Comparison of ENCODE assay signal across 31 cellular contexts in the genomic region with DNA sequence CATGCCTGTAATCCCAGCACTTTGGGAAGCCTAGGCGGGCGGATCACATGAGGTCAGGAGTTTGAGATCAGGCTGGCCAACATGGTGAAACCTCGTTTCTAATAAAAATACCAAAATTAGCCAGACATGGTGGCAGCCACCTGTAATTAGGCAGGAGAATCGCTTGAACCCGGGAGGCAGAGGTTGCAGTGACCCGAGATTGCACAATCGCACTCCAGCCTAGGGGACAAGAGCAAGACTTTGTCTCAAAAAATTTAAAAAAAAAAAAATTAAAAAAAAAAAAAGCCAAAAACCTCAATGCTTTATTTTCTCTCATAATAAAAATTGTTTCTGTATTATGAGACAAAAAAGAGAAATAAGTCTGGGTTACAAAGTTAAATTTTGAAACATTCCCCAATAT.
"Had no signal": no experiment of that assay in that cellular context is flagged by ENCODE, and none has a peak within 500 bp of the region (broad histone marks: within the 10 kb centered on the region; RNA-seq: fewer than 3 reads in every experiment).

No MANE protein-coding gene starts in this region.

- H3K27ac ChIP-seq: adrenal gland, body of pancreas, esophagus muscularis mucosa, foreskin keratinocyte, gastroesophageal sphincter, heart right ventricle, hepatocyte had no signal

- FAIRE-seq: colon had no signal

- H3K4me1 ChIP-seq: body of pancreas, esophagus muscularis mucosa, foreskin keratinocyte, gastroesophageal sphincter, heart right ventricle had no signal

- H3K4me2 ChIP-seq: hepatocyte had no signal

- ATAC-seq: activated CD4-positive, alpha-beta T cell treated with anti-CD3 and anti-CD28 coated beads for 36 hours; activated CD8-positive, alpha-beta memory T cell treated with anti-CD3 and anti-CD28 coated beads, Interleukin-2, amount 10 ng/mL, durations not matched to agents 7 days and 5 days; activated CD8-positive, alpha-beta T cell treated with anti-CD3 and anti-CD28 coated beads, Interleukin-2, amount 10 ng/mL, durations not matched to agents 7 days and 5 days; activated naive CD8-positive, alpha-beta T cell treated with anti-CD3 and anti-CD28 coated beads, Interleukin-2, amount 50 U/mL, for 24 hours; body of pancreas; effector memory CD8-positive, alpha-beta T cell; foreskin keratinocyte; gastroesophageal sphincter; heart right ventricle had no signal

- H3K4me3 ChIP-seq: adrenal gland, body of pancreas, esophagus muscularis mucosa, gastroesophageal sphincter, heart right ventricle, hepatocyte had no signal

- H2AFZ ChIP-seq: hepatocyte had no signal

- DNase-seq: activated CD4-positive, alpha-beta memory T cell treated with anti-CD3 and anti-CD28 coated beads for 36 hours; activated CD4-positive, alpha-beta T cell treated with anti-CD3 and anti-CD28 coated beads for 36 hours; activated CD4-positive, alpha-beta T cell treated with anti-CD3 and anti-CD28 coated beads, Interleukin-2, amount 10 ng/mL, durations not matched to agents 24 days and 14 days; activated CD4-positive, CD25-positive, alpha-beta regulatory T cell; activated CD4-positive, CD25-positive, alpha-beta regulatory T cell treated with anti-CD3 and anti-CD28 coated beads, Interleukin-2, amount 50 U/mL, for 72 hours; activated CD8-positive, alpha-beta memory T cell treated with anti-CD3 and anti-CD28 coated beads, Interleukin-2, amount 10 ng/mL, durations not matched to agents 7 days and 5 days; activated CD8-positive, alpha-beta memory T cell treated with anti-CD3 and anti-CD28 coated beads, Interleukin-2, amount 50 U/mL, for 4 hours; activated CD8-positive, alpha-beta T cell treated with anti-CD3 and anti-CD28 coated beads, Interleukin-2, amount 10 ng/mL, durations not matched to agents 7 days and 5 days; activated effector memory CD4-positive, alpha-beta T cell treated with anti-CD3 and anti-CD28 coated beads, Interleukin-2, amount 50 U/mL, for 16 hours; activated naive CD4-positive, alpha-beta T cell treated with anti-CD3 and anti-CD28 coated beads for 36 hours; activated naive CD8-positive, alpha-beta T cell treated with anti-CD3 and anti-CD28 coated beads for 36 hours; activated naive CD8-positive, alpha-beta T cell treated with anti-CD3 and anti-CD28 coated beads, Interleukin-2, amount 50 U/mL, for 24 hours; activated T-cell treated with anti-CD3 and anti-CD28 coated beads, Interleukin-2, amount 50 U/mL, for 1 hour; activated T-cell treated with anti-CD3 and anti-CD28 coated beads, Interleukin-2, amount 50 U/mL, for 48 hours; adrenal gland; amygdala; aorta; body of pancreas; caudate nucleus; cortex of kidney; dermis blood vessel endothelial cell; effector CD4-positive, alpha-beta T cell; effector memory CD8-positive, alpha-beta T cell; erythroblast; foreskin keratinocyte; heart right ventricle; T1000 had no signal

- H3K9me3 ChIP-seq: adrenal gland, body of pancreas, esophagus muscularis mucosa, gastroesophageal sphincter, heart right ventricle had no signal

- H3K27me3 ChIP-seq: adrenal gland, body of pancreas, esophagus muscularis mucosa, foreskin keratinocyte, gastroesophageal sphincter, heart right ventricle, hepatocyte had no signal
